Comparison of ENCODE assay signal across 15 cellular contexts in the genomic region with DNA sequence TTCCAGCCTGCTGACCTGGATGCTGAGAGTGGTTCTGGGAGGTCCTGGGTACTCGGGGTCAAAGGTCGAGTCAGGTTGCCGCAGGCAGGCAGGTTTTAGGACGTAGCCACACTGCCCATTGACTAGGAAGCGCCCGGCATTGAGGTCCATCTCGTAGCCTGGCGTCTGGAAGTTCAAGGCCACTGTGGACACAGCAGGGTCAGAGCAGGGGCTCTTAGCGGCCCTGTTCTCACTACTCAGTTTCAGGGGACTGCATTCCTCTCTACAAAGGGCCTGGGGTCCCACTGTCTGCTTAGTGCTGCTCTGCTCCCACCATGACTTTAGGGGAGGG.
"Had no signal": no experiment of that assay in that cellular context is flagged by ENCODE, and none has a peak within 500 bp of the region (broad histone marks: within the 10 kb centered on the region; RNA-seq: fewer than 3 reads in every experiment).

No MANE protein-coding gene starts in this region.

- DNase-seq: activated CD4-positive, alpha-beta memory T cell treated with anti-CD3 and anti-CD28 coated beads for 36 hours; activated CD4-positive, CD25-positive, alpha-beta regulatory T cell treated with anti-CD3 and anti-CD28 coated beads, Interleukin-2, amount 50 U/mL, for 72 hours; activated gamma-delta T cell; activated naive CD8-positive, alpha-beta T cell treated with anti-CD3 and anti-CD28 coated beads, Interleukin-2, amount 10 ng/mL, durations not matched to agents 7 days and 5 days; activated T-cell treated with anti-CD3 and anti-CD28 coated beads, Interleukin-2, amount 50 U/mL, for 48 hours; glutamatergic neuron; immature natural killer cell; naive B cell; stimulated activated CD4-positive, alpha-beta T cell treated with anti-CD3 and anti-CD28 coated beads, Interleukin-2, amount 100 ng/mL, for 24 hours; stimulated activated naive B cell treated with anti-CD40 and anti-IgM and Interleukin-4, amounts not matched to agents 10 μg/mL and 1 μg/mL and 100 μg/mL, for 72 hours; T-helper 9 cell had no signal

- H3K9me3 ChIP-seq: breast epithelium, neutrophil, right lobe of liver had no signal

- H3K27ac ChIP-seq: neutrophil, right lobe of liver had no signal

- H3K4me3 ChIP-seq: breast epithelium, lung, right lobe of liver had no signal

- H3K36me3 ChIP-seq: breast epithelium, right lobe of liver had no signal

- ATAC-seq: stimulated activated naive B cell treated with anti-CD40 and anti-IgM and Interleukin-4, amounts not matched to agents 10 μg/mL and 1 μg/mL and 100 μg/mL, for 72 hours had no signal

- H3K27me3 ChIP-seq: breast epithelium, neutrophil, right lobe of liver had no signal
